In the genomic region with DNA sequence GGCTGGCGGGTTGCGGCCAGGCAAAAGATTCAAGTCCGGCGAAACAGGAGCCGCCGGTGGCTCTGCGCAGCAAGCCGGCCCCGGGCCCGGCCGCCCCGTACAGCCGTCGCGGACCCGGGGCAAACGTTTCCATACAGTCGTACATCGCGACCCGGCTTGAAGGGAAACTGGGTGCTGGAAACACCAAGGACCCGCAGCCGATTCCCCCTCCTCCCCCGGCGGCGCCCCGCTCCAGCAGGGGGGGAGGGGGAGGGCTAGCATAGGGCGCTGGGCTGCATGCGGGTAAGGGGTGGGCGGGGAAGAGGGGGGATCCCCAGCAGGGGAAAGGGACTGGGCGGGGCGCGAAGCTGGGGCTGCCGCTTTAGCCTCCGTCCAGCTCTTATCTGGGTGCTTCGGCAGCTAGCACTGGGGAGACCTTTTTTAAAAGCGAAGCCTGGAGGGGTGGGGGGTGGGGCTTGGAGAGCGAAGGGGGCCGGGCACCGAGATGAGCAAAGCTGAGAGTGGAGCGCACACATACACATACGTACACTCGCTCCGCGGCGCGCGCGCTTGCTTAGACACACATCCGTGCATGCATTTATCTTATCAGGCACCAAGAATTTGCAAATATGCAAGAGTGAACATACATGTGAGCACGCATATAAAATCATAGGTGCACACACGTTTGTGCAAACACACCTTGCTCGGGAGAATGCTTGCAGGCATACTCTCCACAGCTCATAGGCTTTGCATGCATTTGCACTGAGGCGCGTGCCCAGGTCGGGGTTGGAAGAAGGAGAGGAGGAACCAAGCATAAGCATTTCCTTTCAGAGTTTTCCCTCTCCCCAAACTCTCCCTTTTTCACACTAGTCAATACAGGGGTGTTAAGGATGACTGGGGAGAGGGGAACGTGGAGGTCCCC, we compare ENCODE assay signal across 8 cellular contexts. TPM values are rescaled to one million over a fixed set of nuclear protein-coding genes. Genes with fewer than 3 reads are reported as not detected.
A peak's percentile ranks its signal among the peaks of the same experiment; 100 is the strongest.
DNase-seq lines count a peak whose midpoint lies in the region; ATAC-seq and TF ChIP-seq lines count a peak whose summit lies in the region.

No MANE protein-coding gene starts in this region.

- peaks cover 24% of the 10 kb centered on the region for H3K27me3 Mint-ChIP-seq in endodermal cell (ENCODE audit: insufficient read depth)

- H3K4me3 Mint-ChIP-seq in endodermal cell: peak overlapping the region; percentile 69

- no peaks in the 10 kb centered on the region for H3K36me3 ChIP-seq in endodermal cell (ENCODE audit: control insufficient read depth, insufficient read depth, low read length)

- peak overlapping the region; percentile 92 for H3K4me3 ChIP-seq in endodermal cell (ENCODE audit: low read length)

- peak; percentile 16 for ATAC-seq in GM18520 (IDR thresholded peaks at IDR 0.05; ENCODE audit: unreplicated experiment)
- ATAC-seq in HG02852 (IDR thresholded peaks at IDR 0.05; ENCODE audit: unreplicated experiment): peak; percentile 31

- no peaks in the 10 kb centered on the region for H3K9me3 Mint-ChIP-seq in endodermal cell

- DNase-seq in NCI-H526 treated with DMSO at 0.1 percent for 48 hours (lab: John Stamatoyannopoulos, UW) (peak; percentile 33), endodermal cell (peak; percentile 88), midbrain (lab: John Stamatoyannopoulos, UW) (peak; percentile 57), D341Med (ENCODE audit: low spot score) (no peak)
- peak; percentile 72 for DNase-seq in activated CD8-positive, alpha-beta memory T cell treated with anti-CD3 and anti-CD28 coated beads, Interleukin-2, amount 50 U/mL, for 4 hours
- peak; percentile 84 for DNase-seq in stimulated activated CD8-positive, alpha-beta memory T cell treated with anti-CD3 and anti-CD28 coated beads, Interleukin-4, amount 100 ng/mL, for 48 hours

- H3K4me1 Mint-ChIP-seq in endodermal cell: peaks cover 71% of the 10 kb centered on the region

- no peak for TF ChIP-seq CTCF in endodermal cell (conservative IDR thresholded peaks at IDR 0.05)

- H3K9ac ChIP-seq in endodermal cell (ENCODE audit: extremely low read depth, low read length, poor library complexity, severe bottlenecking): no peak overlapping the region

- H3K4me1 ChIP-seq in endodermal cell (ENCODE audit: control insufficient read depth, insufficient read depth, low read length): peaks cover 21% of the 10 kb centered on the region

- H3K27me3 ChIP-seq in endodermal cell (ENCODE audit: control insufficient read depth, insufficient read depth, low read length, poor library complexity, severe bottlenecking): peaks cover 21% of the 10 kb centered on the region

- WGBS in endodermal cell (ENCODE audit: insufficient coverage in 1 of 2, insufficient read length in 1 of 2), 2 experiments: 0% methylated on average over 14 to 41 of the region's 57 CpGs

- peaks cover 2% of the 10 kb centered on the region for H3K36me3 Mint-ChIP-seq in endodermal cell (ENCODE audit: low read depth)

- H3K27ac ChIP-seq in endodermal cell (ENCODE audit: low read depth, low read length): no peak overlapping the region

- peak overlapping the region; percentile 67 for H3K27ac Mint-ChIP-seq in endodermal cell

- no peaks in the 10 kb centered on the region for H3K9me3 ChIP-seq in endodermal cell (ENCODE audit: control insufficient read depth, low read length)

RNA-seq across cellular contexts. Expression of gene RARG, which starts 11.8 kb away (rescaled TPM):
- 10 to 100 TPM; 19.5 to 26.8 TPM for total RNA-seq in endodermal cell
- polyA plus RNA-seq in endodermal cell (2013, experiment 1 of 2): 23.9 TPM
- polyA plus RNA-seq in endodermal cell (2013, experiment 2 of 2): 18.1 TPM

RNA-seq across cellular contexts. Expression of gene ITGB7, which starts 13.2 kb away (rescaled TPM):
- total RNA-seq in endodermal cell: 1 to 10 TPM; 1.4 TPM
- 0.18 TPM for polyA plus RNA-seq in endodermal cell (2013, experiment 1 of 2)
- polyA plus RNA-seq in endodermal cell (2013, experiment 2 of 2): 0.46 TPM

RNA-seq across cellular contexts. Expression of gene CSAD, which starts 39.5 kb away (rescaled TPM):
- total RNA-seq in endodermal cell: 10 to 100 TPM; 24.9 to 38.2 TPM
- 20.2 TPM for polyA plus RNA-seq in endodermal cell (2013, experiment 1 of 2)
- polyA plus RNA-seq in endodermal cell (2013, experiment 2 of 2): 23.9 TPM

RNA-seq across cellular contexts. Expression of gene ZNF740, which starts 39.7 kb away (rescaled TPM):
- 10 to 100 TPM; 54.0 to 54.6 TPM for total RNA-seq in endodermal cell
- polyA plus RNA-seq in endodermal cell (2013, experiment 1 of 2): 31.5 TPM
- polyA plus RNA-seq in endodermal cell (2013, experiment 2 of 2): 26.9 TPM

RNA-seq across cellular contexts. Expression of gene ESPL1, which starts 47.9 kb away (rescaled TPM):
- total RNA-seq in endodermal cell: 10 to 100 TPM; 33.3 to 50.7 TPM
- polyA plus RNA-seq in endodermal cell (2013, experiment 1 of 2): 33.8 TPM
- polyA plus RNA-seq in endodermal cell (2013, experiment 2 of 2): 34.2 TPM
